8 cellular contexts compared by ENCODE assay signal in the genomic region with DNA sequence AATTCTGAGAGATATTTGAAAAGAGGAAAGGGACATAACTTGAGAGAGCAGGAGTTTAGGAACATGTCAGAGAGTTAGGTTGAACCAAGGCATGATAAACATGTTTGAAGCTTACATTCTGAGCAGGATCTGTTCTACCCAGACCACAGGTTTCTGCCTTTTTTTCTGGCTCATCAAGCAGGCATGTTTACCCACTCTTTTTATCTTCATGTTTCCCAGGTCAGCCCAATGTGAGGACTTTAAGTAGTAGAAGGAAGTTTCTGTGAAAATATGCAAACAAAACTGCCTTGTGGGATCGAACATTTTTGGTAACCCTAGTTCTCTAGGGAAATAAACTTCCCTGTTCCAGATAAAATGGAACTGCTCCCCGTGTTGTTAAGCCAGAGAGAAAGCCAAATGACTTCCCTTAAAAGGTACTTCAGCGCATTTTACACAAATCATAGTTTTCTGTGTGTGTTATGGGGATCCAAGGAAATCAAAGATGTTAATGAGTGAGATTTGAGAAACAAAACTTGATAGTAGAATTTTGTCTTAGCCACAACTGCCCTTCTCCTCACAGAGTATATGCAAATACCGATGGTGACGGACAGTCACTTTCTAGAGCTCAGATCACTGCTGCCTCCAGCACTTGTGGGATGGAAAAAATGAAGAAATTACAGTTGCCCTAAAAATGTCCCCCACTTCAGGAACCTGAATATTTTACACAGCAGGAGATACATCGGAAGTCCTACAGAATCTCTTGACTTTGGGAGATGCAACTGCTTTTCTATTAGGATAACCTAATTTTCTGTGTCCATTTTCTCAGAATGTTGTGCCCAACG. TPM values are rescaled to one million over a fixed set of nuclear protein-coding genes. Genes with fewer than 3 reads are reported as not detected.
DNase-seq lines count a peak whose midpoint lies in the region; FAIRE-seq and TF ChIP-seq lines count a peak whose summit lies in the region.

No MANE protein-coding gene starts in this region.

- H3K4me1 ChIP-seq in HUES64 (ENCODE audit: insufficient read depth, low read length): peaks cover 11% of the 10 kb centered on the region
- peaks cover 30% of the 10 kb centered on the region for H3K4me1 ChIP-seq in astrocyte (ENCODE audit: insufficient read depth, low read length)
- H3K4me1 ChIP-seq in kidney (ENCODE audit: control insufficient read depth in 1 of 2, insufficient read depth in 1 of 2, low read depth in 1 of 2, low read length in 2 of 2): peaks cover 7 to 12% of the 10 kb centered on the region in 2 donors

- H3K79me2 ChIP-seq in astrocyte (ENCODE audit: insufficient read depth, low read length): peaks cover 40% of the 10 kb centered on the region

- FAIRE-seq in astrocyte (lab: Jason Lieb, UNC) (no peak), kidney (lab: Jason Lieb, UNC) (no peak)

- H3K27me3 ChIP-seq in HUES64 (ENCODE audit: insufficient read depth, low read length) (peaks cover 7% of the 10 kb centered on the region; the same call in 1 of the 2 replicates), astrocyte (ENCODE audit: insufficient read depth, low read length) (no peaks in the 10 kb centered on the region)

- H4K20me1 ChIP-seq in astrocyte (ENCODE audit: insufficient read depth, low read length): peaks cover 33% of the 10 kb centered on the region

- H3K9ac ChIP-seq in HUES64 (ENCODE audit: low read depth, low read length): peak overlapping the region; percentile 37; the same call in 1 of the 2 replicates
- peak overlapping the region; percentile 99 for H3K9ac ChIP-seq in astrocyte (ENCODE audit: low read length)
- H3K9ac ChIP-seq in kidney (ENCODE audit: low read length in 2 of 2): peak overlapping the region; percentile 92 to 96

- H3K9me3 ChIP-seq in HUES64 (ENCODE audit: insufficient read depth, low read depth, low read length) (no peaks in the 10 kb centered on the region), astrocyte (ENCODE audit: insufficient read depth, low read depth, low read length) (no peaks in the 10 kb centered on the region), kidney (ENCODE audit: control insufficient read depth in 1 of 2, low read length in 2 of 2) (no peaks in the 10 kb centered on the region)

- H3K4me1 Mint-ChIP-seq in astrocyte (ENCODE audit: low read depth, unreplicated experiment): peaks cover 25% of the 10 kb centered on the region

- DNase-seq in SKM-1 (lab: John Stamatoyannopoulos, UW; ENCODE audit: unreplicated experiment): peak; percentile 11
- DNase-seq in SKM-1 treated with dmso at 0.1 percent for 144 hours (lab: John Stamatoyannopoulos, UW; ENCODE audit: unreplicated experiment): no peak
- DNase-seq in astrocyte (ENCODE audit: low read depth): peak; percentile 44
- DNase-seq in kidney: no peak
- peak in 2 of 49 donors; percentile 23 to 60 for DNase-seq in substantia nigra (lab: John Stamatoyannopoulos, UW)
- no peak for DNase-seq in NCI-H146 (lab: John Stamatoyannopoulos, UW)
- no peak for DNase-seq in DMS153 treated with DMSO at 0.1 percent for 48 hours (lab: John Stamatoyannopoulos, UW; ENCODE audit: unreplicated experiment)

- no peaks in the 10 kb centered on the region for H3K9me3 Mint-ChIP-seq in astrocyte (ENCODE audit: unreplicated experiment)

- peak overlapping the region; percentile 97 for H3K27ac Mint-ChIP-seq in astrocyte (ENCODE audit: unreplicated experiment)

- H2AFZ ChIP-seq in astrocyte (ENCODE audit: low read depth, low read length): peak overlapping the region; percentile 90

- H3K4me3 ChIP-seq in HUES64 (ENCODE audit: low read length) (peak overlapping the region; percentile 75), astrocyte (ENCODE audit: insufficient read depth, low read depth, low read length) (peak overlapping the region; percentile 89), kidney (ENCODE audit: low read length in 2 of 2) (peak overlapping the region; percentile 93 to 99)

- intact Hi-C loops in kidney (cut with DNase I): no loop called here

- TF ChIP-seq CTCF in astrocyte (IDR thresholded peaks at IDR 0.05; ENCODE audit: insufficient read depth, low read depth, low read length) (no peak), kidney (IDR thresholded peaks at IDR 0.05; ENCODE audit: borderline replicate concordance, extremely low read depth, insufficient read depth) (no peak)

- H3K4me2 ChIP-seq in astrocyte (ENCODE audit: low read length): peak overlapping the region; percentile 90

- peaks cover 11% of the 10 kb centered on the region for H3K27me3 Mint-ChIP-seq in astrocyte (ENCODE audit: low read depth, unreplicated experiment)

- H3K27ac ChIP-seq in HUES64 (ENCODE audit: low read depth, low read length) (no peak overlapping the region), astrocyte (ENCODE audit: low read depth, low read length) (peak overlapping the region; percentile 90), kidney (ENCODE audit: low read depth in 2 of 2, low read length in 2 of 2) (peak overlapping the region; percentile 92 to 99), substantia nigra (ENCODE audit: low read depth, low read length, poor library complexity, severe bottlenecking) (peak overlapping the region; percentile 89)

- H3K4me3 Mint-ChIP-seq in astrocyte (ENCODE audit: unreplicated experiment): peak overlapping the region; percentile 93

- H3K36me3 ChIP-seq in HUES64 (ENCODE audit: insufficient read depth, low read length): no peaks in the 10 kb centered on the region
- no peaks in the 10 kb centered on the region for H3K36me3 ChIP-seq in astrocyte (ENCODE audit: insufficient read depth, low read length)
- no peaks in the 10 kb centered on the region for H3K36me3 ChIP-seq in kidney (ENCODE audit: control insufficient read depth in 1 of 2, insufficient read depth in 2 of 2, low read length in 2 of 2)

- WGBS in HUES64: 37% methylated on average over 6 of the region's 7 CpGs

- no peaks in the 10 kb centered on the region for H3K36me3 Mint-ChIP-seq in astrocyte (ENCODE audit: low read depth, unreplicated experiment)

RNA-seq across cellular contexts. Expression of a gene that starts 0.8 kb away (rescaled TPM):
- polyA plus RNA-seq in HUES64 (2013, experiment 1 of 2): 22.4 TPM
- 23.1 TPM for polyA plus RNA-seq in HUES64 (2013, experiment 2 of 2)
- total RNA-seq in astrocyte (54.0 and 55.4 TPM in 2 replicates), kidney (65.0 TPM)
- polyA plus RNA-seq in kidney (ENCODE audit: insufficient read depth, low read depth, low replicate concordance): 8.4 TPM

RNA-seq across cellular contexts. Expression of a gene that starts 23.2 kb away (rescaled TPM):
- polyA plus RNA-seq in HUES64 (2013, experiment 1 of 2): 9.4 TPM
- polyA plus RNA-seq in HUES64 (2013, experiment 2 of 2): 10.0 TPM
- total RNA-seq in astrocyte (7.8 and 8.1 TPM in 2 replicates), kidney (6.1 TPM)
- 1.4 TPM for polyA plus RNA-seq in kidney (ENCODE audit: insufficient read depth, low read depth, low replicate concordance)

RNA-seq across cellular contexts. Expression of a gene that starts 23.7 kb away (rescaled TPM):
- 8.7 TPM for polyA plus RNA-seq in HUES64 (2013, experiment 1 of 2)
- polyA plus RNA-seq in HUES64 (2013, experiment 2 of 2): 9.1 TPM
- total RNA-seq in astrocyte (14.9 and 15.2 TPM in 2 replicates), kidney (21.7 TPM)
- 8.7 TPM for polyA plus RNA-seq in kidney (ENCODE audit: insufficient read depth, low read depth, low replicate concordance)

RNA-seq across cellular contexts. Expression of a gene that starts 41.0 kb away (rescaled TPM):
- not detected for polyA plus RNA-seq in HUES64 (2013, experiment 1 of 2)
- not detected for polyA plus RNA-seq in HUES64 (2013, experiment 2 of 2)
- total RNA-seq in astrocyte (0.14 and 0.38 TPM in 2 replicates), kidney (34.3 TPM)
- polyA plus RNA-seq in kidney (ENCODE audit: insufficient read depth, low read depth, low replicate concordance): 2.2 TPM

RNA-seq across cellular contexts. Expression of a gene that starts 50.9 kb away (rescaled TPM):
- polyA plus RNA-seq in HUES64 (2013, experiment 1 of 2): 82.4 TPM
- 82.1 TPM for polyA plus RNA-seq in HUES64 (2013, experiment 2 of 2)
- 23.2 and 26.7 TPM in 2 replicates for total RNA-seq in astrocyte
- total RNA-seq in kidney: 13.5 TPM
- 22.9 TPM for polyA plus RNA-seq in kidney (ENCODE audit: insufficient read depth, low read depth, low replicate concordance)

Comparison
In these comparisons a context has a peak if more than half of its experiments do, and no peak if none do; other contexts are left out.
1. DNase-seq: peak in SKM-1 (single experiment) and astrocyte (single experiment); none in SKM-1 treated with dmso at 0.1 percent for 144 hours (single experiment), kidney (single experiment), NCI-H146 (single experiment) and DMS153 treated with DMSO at 0.1 percent for 48 hours (single experiment).
2. H3K9ac ChIP-seq: peak in every context shown above with its lines; median percentile 99 in astrocyte; 94 in kidney; 37 in HUES64.
3. Peak in every context shown above with its lines, with median percentiles within 50 percentile points of each other: H3K4me3 ChIP-seq.